In the genomic region with DNA sequence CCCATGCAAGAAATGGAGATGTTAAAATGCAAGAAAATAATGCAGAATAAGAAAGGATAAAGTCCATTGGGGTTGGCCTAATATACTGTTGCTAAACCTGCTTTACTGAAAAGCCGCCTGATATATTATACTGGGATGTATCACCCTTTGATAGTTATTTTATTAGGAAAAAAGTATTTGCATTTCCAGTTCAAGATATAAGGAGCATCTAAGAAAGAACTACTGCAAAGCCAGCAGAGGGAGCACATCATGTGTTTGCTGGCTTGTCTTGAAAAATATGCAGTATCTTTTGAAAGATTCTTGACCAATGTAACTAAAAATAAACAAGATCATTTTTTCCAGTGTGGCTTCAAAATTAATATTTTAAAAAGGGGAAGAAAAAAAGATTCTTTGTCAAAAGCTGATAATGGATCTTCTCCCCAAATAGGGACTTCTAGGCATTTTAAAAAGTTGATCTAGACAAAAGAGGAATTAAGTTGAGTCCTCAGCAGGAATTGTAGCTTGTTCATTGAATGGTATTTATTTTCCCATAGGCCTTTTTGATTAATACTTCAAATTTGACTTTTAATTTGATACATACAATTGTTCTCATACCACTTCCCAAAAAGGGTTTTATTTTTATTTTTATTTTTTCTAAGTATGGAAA, we compare ENCODE assay signal across 7 cellular contexts.
DNase-seq lines count a peak whose midpoint lies in the region; ATAC-seq and TF ChIP-seq lines count a peak whose summit lies in the region.

No MANE protein-coding gene starts in this region.

- H3K27me3 ChIP-seq in esophagus muscularis mucosa (no peaks in the 10 kb centered on the region), ascending aorta (no peaks in the 10 kb centered on the region)

- intact Hi-C loops in esophagus muscularis mucosa (cut with DNase I) (loop anchor here (10.0 kb wide), 1 partner anchor 460 kb away; no protein-coding TSS in a partner anchor), ascending aorta (cut with DNase I) (loop anchor here (10.0 kb wide), 1 partner anchor 460 kb away; no protein-coding TSS in a partner anchor)

- ATAC-seq in GM19467 (IDR thresholded peaks at IDR 0.05; ENCODE audit: unreplicated experiment): no peak

- H3K36me3 ChIP-seq in esophagus muscularis mucosa (no peaks in the 10 kb centered on the region), ascending aorta (no peaks in the 10 kb centered on the region)

- TF ChIP-seq EP300 in esophagus muscularis mucosa (IDR thresholded peaks at IDR 0.05): no peak

- peaks cover 23 to 56% (median 44%) of the 10 kb centered on the region in 4 donors for H3K4me1 ChIP-seq in esophagus muscularis mucosa
- no peaks in the 10 kb centered on the region for H3K4me1 ChIP-seq in ascending aorta

- TF ChIP-seq POLR2A in esophagus muscularis mucosa (IDR thresholded peaks at IDR 0.05; ENCODE audit: low read depth): no peak

- no peaks in the 10 kb centered on the region for H3K9me3 ChIP-seq in esophagus muscularis mucosa
- no peaks in the 10 kb centered on the region for H3K9me3 ChIP-seq in ascending aorta

- TF ChIP-seq CTCF in GM12872 (IDR thresholded peaks at IDR 0.05; ENCODE audit: insufficient read depth, low read depth, low read length): peak; percentile 52; the same call in 2 of the 3 replicates
- TF ChIP-seq CTCF in esophagus muscularis mucosa (IDR thresholded peaks at IDR 0.05): peak; percentile 33 to 48 (median 38)
- TF ChIP-seq CTCF in ascending aorta (IDR thresholded peaks at IDR 0.05): peak in 1 of 3 experiments; percentile 43

- no peak overlapping the region for H3K27ac ChIP-seq in esophagus muscularis mucosa (replicated peaks in 1 of 4)
- no peak overlapping the region for H3K27ac ChIP-seq in ascending aorta

- peak; percentile 36 for DNase-seq in NCI-H526 treated with DMSO at 0.1 percent for 48 hours (lab: John Stamatoyannopoulos, UW)
- no peak for DNase-seq in esophagus muscularis mucosa (ENCODE audit: extremely low spot score)
- DNase-seq in putamen (ENCODE audit: low spot score): peak; percentile 30
- DNase-seq in ascending aorta (ENCODE audit: low spot score in 2 of 2): no peak
- no peak for DNase-seq in DMS79 (lab: John Stamatoyannopoulos, UW)

- no peak overlapping the region for H3K4me3 ChIP-seq in esophagus muscularis mucosa
- H3K4me3 ChIP-seq in ascending aorta: no peak overlapping the region

- WGBS in esophagus muscularis mucosa: 86% methylated on average over 1 of the region's 1 CpG

Comparison
In these comparisons a context has a peak if more than half of its experiments do, and no peak if none do; other contexts are left out.
1. DNase-seq: peak in NCI-H526 treated with DMSO at 0.1 percent for 48 hours (single experiment) and putamen (single experiment); none in esophagus muscularis mucosa (single experiment), ascending aorta (0 of 2) and DMS79 (single experiment).